In genomic region chr12:129927316-129927900, GRCh38 we compare ENCODE assay signal across 25 cellular contexts. TPM values are rescaled to one million over a fixed set of nuclear protein-coding genes. Genes with fewer than 3 reads are reported as not detected.
"Had no signal": no experiment of that assay in that cellular context is flagged by ENCODE, and none has a peak within 500 bp of the region (broad histone marks: within the 10 kb centered on the region; RNA-seq: fewer than 3 reads in every experiment).

No MANE protein-coding gene starts in this region.

- DNase-seq: activated CD8-positive, alpha-beta memory T cell treated with anti-CD3 and anti-CD28 coated beads for 24 hours; activated CD8-positive, alpha-beta memory T cell treated with anti-CD3 and anti-CD28 coated beads, Interleukin-2, amount 50 U/mL, for 4 hours; activated T-cell treated with anti-CD3 and anti-CD28 coated beads, Interleukin-2, amount 50 U/mL, for 24 hours; adrenal gland; dorsolateral prefrontal cortex; gastrocnemius medialis; heart left ventricle; left colon; stimulated activated CD4-positive, alpha-beta T cell treated with anti-CD3 and anti-CD28 coated beads, Interleukin-2, amount 100 ng/mL, for 24 hours; stimulated activated naive CD8-positive, alpha-beta T cell treated with anti-CD3 and anti-CD28 coated beads, Interleukin-15, amount 100 ng/mL, for 72 hours; tibial artery; WERI-Rb-1 had no signal

- H3K9me3 ChIP-seq: adrenal gland, gastrocnemius medialis, neutrophil, right lobe of liver, tibial artery had no signal

- H3K36me3 ChIP-seq: adrenal gland, esophagus muscularis mucosa, gastrocnemius medialis, heart left ventricle, neutrophil, right lobe of liver, tibial artery, WERI-Rb-1 had no signal

- FAIRE-seq: keratinocyte, TTC549 had no signal

- H3K27ac ChIP-seq: adrenal gland, dorsolateral prefrontal cortex, esophagus muscularis mucosa, gastrocnemius medialis, heart left ventricle, neutrophil, right lobe of liver, skin epidermis, tibial artery, WERI-Rb-1 had no signal

- H3K4me3 ChIP-seq: adrenal gland, dorsolateral prefrontal cortex, esophagus muscularis mucosa, gastrocnemius medialis, heart left ventricle, right lobe of liver, skin epidermis, tibial artery had no signal

- ATAC-seq: activated naive CD4-positive, alpha-beta T cell treated with anti-CD3 and anti-CD28 coated beads, Interleukin-2, amount 50 U/mL, for 72 hours; activated T-helper 17 cell treated with anti-CD3 and anti-CD28 coated beads, Interleukin-2, amount 50 U/mL, for 72 hours; gastrocnemius medialis; heart left ventricle; left colon; natural killer cell treated with Interleukin-12 subunit alpha and Interleukin-12 subunit beta and Interleukin-15 and Interleukin-18, amount 100 ng/mL, for 72 hours; right lobe of liver; stimulated activated effector memory CD8-positive, alpha-beta T cell treated with anti-CD3 and anti-CD28 coated beads, Interleukin-12 subunit alpha, Interleukin-12 subunit beta, amount 100 ng/mL, for 72 hours; stimulated activated naive CD8-positive, alpha-beta T cell treated with anti-CD3 and anti-CD28 coated beads, Interleukin-15, amount 100 ng/mL, for 72 hours had no signal

- H3K27me3 ChIP-seq: adrenal gland, gastrocnemius medialis, neutrophil, right lobe of liver, tibial artery had no signal

- H3K4me1 ChIP-seq: adrenal gland, esophagus muscularis mucosa, gastrocnemius medialis, heart left ventricle, right lobe of liver, tibial artery had no signal

RNA-seq across cellular contexts. Expression of gene TMEM132D, which starts 23.6 kb away (rescaled TPM):
- total RNA-seq: activated naive CD4-positive, alpha-beta T cell treated with anti-CD3 and anti-CD28 coated beads, Interleukin-2, amount 50 U/mL, for 72 hours; activated T-helper 17 cell treated with anti-CD3 and anti-CD28 coated beads, Interleukin-2, amount 50 U/mL, for 72 hours; gastrocnemius medialis; heart left ventricle; lower leg skin; natural killer cell treated with Interleukin-12 subunit alpha and Interleukin-12 subunit beta and Interleukin-15 and Interleukin-18, amount 100 ng/mL, for 72 hours; T-helper 2 cell treated with Interferon-gamma antibody and Interleukin-4, amounts not matched to agents 100 ng/mL and 5 ng/mL, for 36 hours; ureter had no signal
